In the genomic region with DNA sequence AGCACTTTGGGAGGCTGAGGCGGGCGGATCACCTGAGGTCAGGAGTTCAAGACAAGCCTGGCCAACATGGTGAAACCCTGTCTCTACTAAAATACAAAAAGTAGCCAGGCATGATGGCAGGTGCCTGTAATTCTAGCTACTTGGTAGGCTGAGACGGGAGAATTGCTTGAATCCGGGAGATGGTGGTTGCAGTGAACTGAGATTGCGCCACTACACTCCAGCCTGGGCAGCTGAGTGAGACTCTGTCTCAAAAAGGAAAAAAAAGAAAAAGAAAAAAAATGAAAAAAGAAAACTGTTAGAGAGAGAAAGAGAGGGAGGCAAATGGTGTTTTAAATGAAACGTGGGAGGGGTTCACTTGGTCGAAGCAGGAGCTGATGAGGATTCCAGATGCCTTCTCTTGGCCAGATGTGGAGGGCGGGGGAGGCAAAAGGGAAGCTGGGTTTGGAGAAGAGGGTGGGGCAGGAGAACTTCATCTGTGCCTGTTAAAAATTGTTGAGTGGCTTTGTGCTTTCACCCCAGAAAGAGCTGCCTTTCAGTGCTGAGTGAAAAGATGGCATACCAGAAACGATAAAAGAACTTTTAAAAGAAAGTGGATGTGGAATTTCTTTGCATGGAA, we compare ENCODE assay signal across 10 cellular contexts. TPM values are rescaled to one million over a fixed set of nuclear protein-coding genes. Genes with fewer than 3 reads are reported as not detected.
A peak's percentile ranks its signal among the peaks of the same experiment; 100 is the strongest.
DNase-seq lines count a peak whose midpoint lies in the region; ATAC-seq, FAIRE-seq and TF ChIP-seq lines count a peak whose summit lies in the region.
"Had no signal": no experiment of that assay in that cellular context is flagged by ENCODE, and none has a peak within 500 bp of the region (broad histone marks: within the 10 kb centered on the region; RNA-seq: fewer than 3 reads in every experiment).

No MANE protein-coding gene starts in this region.

- H3K36me3 Mint-ChIP-seq in activated CD4-positive, alpha-beta T cell treated with anti-CD3 and anti-CD28 coated beads for 36 hours (ENCODE audit: low read depth): no peaks in the 10 kb centered on the region
- peaks cover 2% of the 10 kb centered on the region for H3K36me3 Mint-ChIP-seq in astrocyte (ENCODE audit: low read depth, unreplicated experiment)
- no peaks in the 10 kb centered on the region for H3K36me3 Mint-ChIP-seq in endodermal cell (ENCODE audit: low read depth)

- WGBS in thymus: 80% methylated on average over 9 of the region's 9 CpGs
- WGBS in endodermal cell (ENCODE audit: insufficient coverage in 1 of 2, insufficient read length in 1 of 2), 2 experiments: 79 to 92% methylated on average over 6 to 9 of the region's 9 CpGs

- no peak for FAIRE-seq in astrocyte (lab: Jason Lieb, UNC)

- H4K20me1 ChIP-seq in astrocyte (ENCODE audit: insufficient read depth, low read length): peaks cover 11% of the 10 kb centered on the region

- peaks cover 60% of the 10 kb centered on the region for H3K79me2 ChIP-seq in astrocyte (ENCODE audit: insufficient read depth, low read length)

- no peaks in the 10 kb centered on the region for H3K9me3 Mint-ChIP-seq in activated CD4-positive, alpha-beta T cell treated with anti-CD3 and anti-CD28 coated beads for 36 hours (ENCODE audit: low read depth)
- H3K9me3 Mint-ChIP-seq in astrocyte (ENCODE audit: unreplicated experiment) (no peaks in the 10 kb centered on the region), endodermal cell (no peaks in the 10 kb centered on the region)

- H3K36me3 ChIP-seq in astrocyte (ENCODE audit: insufficient read depth, low read length) (no peaks in the 10 kb centered on the region), thymus (ENCODE audit: control insufficient read depth, insufficient read depth) (no peaks in the 10 kb centered on the region), endodermal cell (ENCODE audit: control insufficient read depth, insufficient read depth, low read length) (no peaks in the 10 kb centered on the region)

- POLR2A ChIA-PET in activated CD4-positive, alpha-beta T cell treated with anti-CD3 and anti-CD28 coated beads for 36 hours (lab: Charles Lee): interaction anchor here (0.7 kb wide), 1 partner anchor 22 kb away, joined by 5 read pairs; no protein-coding TSS in a partner anchor

- H3K4me3 ChIP-seq in astrocyte (ENCODE audit: insufficient read depth, low read depth, low read length) (peak overlapping the region; percentile 96), thymus (ENCODE audit: low read length) (peak overlapping the region; percentile 5), endodermal cell (ENCODE audit: low read length) (no peak overlapping the region)

- H3K9ac ChIP-seq in astrocyte (ENCODE audit: low read length) (peak overlapping the region; percentile 99), endodermal cell (ENCODE audit: extremely low read depth, low read length, poor library complexity, severe bottlenecking) (no peak overlapping the region)

- H3K4me1 ChIP-seq in astrocyte (ENCODE audit: insufficient read depth, low read length): peaks cover 49% of the 10 kb centered on the region
- H3K4me1 ChIP-seq in thymus (ENCODE audit: control insufficient read depth, insufficient read depth, low read length): no peaks in the 10 kb centered on the region
- H3K4me1 ChIP-seq in endodermal cell (ENCODE audit: control insufficient read depth, insufficient read depth, low read length): no peaks in the 10 kb centered on the region

- peak overlapping the region; percentile 92 for H3K4me2 ChIP-seq in astrocyte (ENCODE audit: low read length)

- CTCF ChIA-PET in activated CD4-positive, alpha-beta T cell treated with anti-CD3 and anti-CD28 coated beads for 36 hours (lab: Charles Lee): interaction anchor here (0.7 to 2.6 kb wide), 5 partner anchors 9 to 154 kb away, joined by 3 to 15 read pairs (median 4); no protein-coding TSS in a partner anchor

- intact Hi-C loops in activated CD4-positive, alpha-beta T cell treated with anti-CD3 and anti-CD28 coated beads for 36 hours (cut with DNase I, micrococcal nuclease): loop anchor here in 1 of 2 experiments (2.0 to 10.0 kb wide), 4 partner anchors 25 to 1167 kb away; partner anchors contain the start of genes ATF7IP, BORCS5 and MANSC1

- H3K4me1 Mint-ChIP-seq in activated CD4-positive, alpha-beta T cell treated with anti-CD3 and anti-CD28 coated beads for 36 hours: peaks cover 32% of the 10 kb centered on the region
- peaks cover 54% of the 10 kb centered on the region for H3K4me1 Mint-ChIP-seq in astrocyte (ENCODE audit: low read depth, unreplicated experiment)
- peaks cover 4% of the 10 kb centered on the region for H3K4me1 Mint-ChIP-seq in endodermal cell

- H3K9me3 ChIP-seq in astrocyte (ENCODE audit: insufficient read depth, low read depth, low read length): no peaks in the 10 kb centered on the region
- H3K9me3 ChIP-seq in thymus (ENCODE audit: control insufficient read depth): no peaks in the 10 kb centered on the region
- no peaks in the 10 kb centered on the region for H3K9me3 ChIP-seq in endodermal cell (ENCODE audit: control insufficient read depth, low read length)

- no peaks in the 10 kb centered on the region for H3K27me3 ChIP-seq in astrocyte (ENCODE audit: insufficient read depth, low read length)
- no peaks in the 10 kb centered on the region for H3K27me3 ChIP-seq in layer of hippocampus (ENCODE audit: control insufficient read depth, insufficient read depth, low read length)
- H3K27me3 ChIP-seq in thymus (ENCODE audit: control insufficient read depth, insufficient read depth): no peaks in the 10 kb centered on the region
- no peaks in the 10 kb centered on the region for H3K27me3 ChIP-seq in endodermal cell (ENCODE audit: control insufficient read depth, insufficient read depth, low read length, poor library complexity, severe bottlenecking)

- no peak for TF ChIP-seq CTCF in astrocyte (IDR thresholded peaks at IDR 0.05; ENCODE audit: insufficient read depth, low read depth, low read length)
- no peak for TF ChIP-seq CTCF in endodermal cell (conservative IDR thresholded peaks at IDR 0.05)

- no peak for ATAC-seq in activated CD4-positive, alpha-beta T cell treated with anti-CD3 and anti-CD28 coated beads for 36 hours

- peak overlapping the region; percentile 83 for H3K27ac Mint-ChIP-seq in activated CD4-positive, alpha-beta T cell treated with anti-CD3 and anti-CD28 coated beads for 36 hours
- H3K27ac Mint-ChIP-seq in astrocyte (ENCODE audit: unreplicated experiment): peak overlapping the region; percentile 91
- no peak overlapping the region for H3K27ac Mint-ChIP-seq in endodermal cell

- peak overlapping the region; percentile 97 for H3K27ac ChIP-seq in astrocyte (ENCODE audit: low read depth, low read length)
- peak overlapping the region; percentile 10 for H3K27ac ChIP-seq in layer of hippocampus (ENCODE audit: low read depth, low read length)
- peak overlapping the region; percentile 25 for H3K27ac ChIP-seq in thymus (ENCODE audit: low read depth)
- H3K27ac ChIP-seq in endodermal cell (ENCODE audit: low read depth, low read length): no peak overlapping the region

- H3K4me3 Mint-ChIP-seq in activated CD4-positive, alpha-beta T cell treated with anti-CD3 and anti-CD28 coated beads for 36 hours: peak overlapping the region; percentile 82
- H3K4me3 Mint-ChIP-seq in astrocyte (ENCODE audit: unreplicated experiment) (peak overlapping the region; percentile 84), endodermal cell (no peak overlapping the region)

- no peak overlapping the region for H2AFZ ChIP-seq in astrocyte (ENCODE audit: low read depth, low read length)

- H3K27me3 Mint-ChIP-seq in activated CD4-positive, alpha-beta T cell treated with anti-CD3 and anti-CD28 coated beads for 36 hours: no peaks in the 10 kb centered on the region
- no peaks in the 10 kb centered on the region for H3K27me3 Mint-ChIP-seq in astrocyte (ENCODE audit: low read depth, unreplicated experiment)
- peaks cover 16% of the 10 kb centered on the region for H3K27me3 Mint-ChIP-seq in endodermal cell (ENCODE audit: insufficient read depth)

- DNase-seq in activated CD4-positive, alpha-beta T cell treated with anti-CD3 and anti-CD28 coated beads for 36 hours: no peak
- no peak for DNase-seq in activated CD4-positive, alpha-beta T cell treated with anti-CD3 and anti-CD28 coated beads for 48 hours
- DNase-seq in astrocyte (ENCODE audit: low read depth): no peak
- DNase-seq in endodermal cell: no peak
- no peak for DNase-seq in stimulated activated CD4-positive, alpha-beta T cell treated with anti-CD3 and anti-CD28 coated beads, Interleukin-1b, Interleukin-23, amount 100 ng/mL, for 48 hours
- DNase-seq in central memory CD4-positive, alpha-beta T cell: no peak
- DNase-seq: NCI-H2081 treated with DMSO at 0.1 percent for 48 hours; stimulated activated CD4-positive, alpha-beta T cell treated with anti-CD3 and anti-CD28 coated beads, Interleukin-12 subunit alpha, Interleukin-12 subunit beta, amount 100 ng/mL, for 4 hours had no signal

RNA-seq across cellular contexts. Expression of gene EMP1, which starts 1.1 kb away (rescaled TPM):
- 10 to 100 TPM; 12.9 to 16.6 TPM for total RNA-seq in activated CD4-positive, alpha-beta T cell treated with anti-CD3 and anti-CD28 coated beads for 36 hours
- total RNA-seq in astrocyte (57.6 and 71.7 TPM in 2 replicates), endodermal cell (under 1 TPM; 0.58 to 0.59 TPM)
- 33.1 TPM for polyA plus RNA-seq in thymus
- polyA plus RNA-seq in endodermal cell (2013, experiment 1 of 2): 8.4 TPM
- 11.8 TPM for polyA plus RNA-seq in endodermal cell (2013, experiment 2 of 2)

Comparison
In these comparisons a context has a peak if more than half of its experiments do, and no peak if none do; other contexts are left out.
1. RNA of gene EMP1, which starts 1.1 kb away (total RNA-seq): 57.6 to 71.7 TPM in astrocyte and 12.9 to 16.6 TPM in activated CD4-positive, alpha-beta T cell treated with anti-CD3 and anti-CD28 coated beads for 36 hours; 0.58 to 0.59 TPM in endodermal cell; every median in the first group is over 4 times any median in the second.